ENCODE assay signal across 8 cellular contexts in genomic region chr11:17077520-17078401, GRCh38. TPM values are rescaled to one million over a fixed set of nuclear protein-coding genes. Genes with fewer than 3 reads are reported as not detected.
DNase-seq lines count a peak whose midpoint lies in the region; ATAC-seq lines count a peak whose summit lies in the region.

TSS of gene RPS13 (minus strand) at chr11:17077667. CDS start at chr11:17077641, 26 bp downstream.

- peaks cover 0 to 2% (median 0%) of the 10 kb centered on the region in 5 donors for H3K9me3 Mint-ChIP-seq in CD8-positive, alpha-beta memory T cell

- POLR2A ChIA-PET in CD8-positive, alpha-beta memory T cell (lab: Charles Lee): interaction anchor here (0.6 to 1.7 kb wide), 9 partner anchors 92 to 1305 kb away, joined by 3 to 10 read pairs (median 4); partner anchors contain the start of gene PIK3C2A

- H3K4me3 ChIP-seq in CD8-positive, alpha-beta memory T cell (ENCODE audit: low read length): peak within 1 kb of the TSS; percentile 83
- peak within 1 kb of the TSS; percentile 94 for H3K4me3 ChIP-seq in effector memory CD4-positive, alpha-beta T cell (ENCODE audit: insufficient read depth, low read depth, low read length, poor library complexity, severe bottlenecking)

- CTCF ChIA-PET in CD8-positive, alpha-beta memory T cell (lab: Charles Lee): no interaction called here

- no peaks in the 10 kb centered on the region for H3K27me3 ChIP-seq in CD8-positive, alpha-beta memory T cell (ENCODE audit: insufficient read depth, low read length, poor library complexity, severe bottlenecking)
- H3K27me3 ChIP-seq in effector memory CD4-positive, alpha-beta T cell (replicated peaks; ENCODE audit: control insufficient read depth, insufficient read depth, low read length, poor library complexity, severe bottlenecking): no peaks in the 10 kb centered on the region

- H3K27me3 Mint-ChIP-seq in CD8-positive, alpha-beta memory T cell: no peaks in the 10 kb centered on the region

- peak within 1 kb of the TSS; percentile 84 to 99 (median 98) for H3K4me3 Mint-ChIP-seq in CD8-positive, alpha-beta memory T cell

- H3K36me3 ChIP-seq in CD8-positive, alpha-beta memory T cell (ENCODE audit: insufficient read depth, low read length): peaks cover 21% of the 10 kb centered on the region
- H3K36me3 ChIP-seq in effector memory CD4-positive, alpha-beta T cell (ENCODE audit: control insufficient read depth, insufficient read depth, low read length): peaks cover 26% of the 10 kb centered on the region

- peaks cover 21% of the 10 kb centered on the region for H3K4me1 ChIP-seq in CD8-positive, alpha-beta memory T cell (ENCODE audit: insufficient read depth, low read length)
- H3K4me1 ChIP-seq in effector memory CD4-positive, alpha-beta T cell (ENCODE audit: control insufficient read depth, insufficient read depth, low read length, poor library complexity, severe bottlenecking): peaks cover 24% of the 10 kb centered on the region

- DNase-seq in CD8-positive, alpha-beta memory T cell: peak; percentile 89 to 96 (median 92)
- DNase-seq in HS-5 (ENCODE audit: low read depth): peak; percentile 96
- DNase-seq in NK-92 treated with Interleukin-12 subunit alpha and Interleukin-12 subunit beta, amount 100 ng/mL, for 24 hours (lab: John Stamatoyannopoulos, UW): peak; percentile 94
- peak; percentile 92 for DNase-seq in activated CD8-positive, alpha-beta memory T cell treated with anti-CD3 and anti-CD28 coated beads for 24 hours
- DNase-seq in effector memory CD4-positive, alpha-beta T cell: peak; percentile 86 to 93 (median 91)
- peak; percentile 100 for DNase-seq in lung microvascular endothelial cell (ENCODE audit: low read depth in 2 of 2)
- peak; percentile 89 to 94 (median 90) for DNase-seq in stimulated activated CD4-positive, alpha-beta T cell treated with anti-CD3 and anti-CD28 coated beads, TNF-alpha, amount 100 ng/mL, for 48 hours (ENCODE audit: low read depth in 3 of 3)

- no peaks in the 10 kb centered on the region for H3K9me3 ChIP-seq in CD8-positive, alpha-beta memory T cell (ENCODE audit: low read length)
- H3K9me3 ChIP-seq in effector memory CD4-positive, alpha-beta T cell (ENCODE audit: control insufficient read depth, low read length): no peaks in the 10 kb centered on the region

- peak; percentile 99 for ATAC-seq in GM19468 (IDR thresholded peaks at IDR 0.05; ENCODE audit: extremely low read depth, unreplicated experiment)

- peak within 1 kb of the TSS; percentile 92 for H3K27ac ChIP-seq in CD8-positive, alpha-beta memory T cell (ENCODE audit: low read depth, low read length)
- H3K27ac ChIP-seq in effector memory CD4-positive, alpha-beta T cell (ENCODE audit: insufficient read depth, low read length, poor library complexity, severe bottlenecking): peak within 1 kb of the TSS; percentile 92

- H3K27ac Mint-ChIP-seq in CD8-positive, alpha-beta memory T cell: peak within 1 kb of the TSS; percentile 93 to 99 (median 98)

- peaks cover 42 to 45% (median 45%) of the 10 kb centered on the region in 3 donors for H3K4me1 Mint-ChIP-seq in CD8-positive, alpha-beta memory T cell

- peaks cover 0 to 49% (median 17%) of the 10 kb centered on the region in 3 donors for H3K36me3 Mint-ChIP-seq in CD8-positive, alpha-beta memory T cell

RNA-seq across cellular contexts. Expression of gene RPS13, which starts in this region (rescaled TPM):
- 1,000 to 10,000 TPM; 1,568 to 1,569 TPM for total RNA-seq in CD8-positive, alpha-beta memory T cell
- 1,667 TPM for polyA plus RNA-seq in CD8-positive, alpha-beta memory T cell
- total RNA-seq in lung microvascular endothelial cell: 1,169 and 1,233 TPM in 2 replicates

Comparison
In these comparisons a context has a peak if more than half of its experiments do, and no peak if none do; other contexts are left out.
1. Peak in every context shown above with its lines: DNase-seq, ATAC-seq, H3K4me3 ChIP-seq and H3K27ac ChIP-seq.